ENCODE assay signal across 8 cellular contexts in the genomic region with DNA sequence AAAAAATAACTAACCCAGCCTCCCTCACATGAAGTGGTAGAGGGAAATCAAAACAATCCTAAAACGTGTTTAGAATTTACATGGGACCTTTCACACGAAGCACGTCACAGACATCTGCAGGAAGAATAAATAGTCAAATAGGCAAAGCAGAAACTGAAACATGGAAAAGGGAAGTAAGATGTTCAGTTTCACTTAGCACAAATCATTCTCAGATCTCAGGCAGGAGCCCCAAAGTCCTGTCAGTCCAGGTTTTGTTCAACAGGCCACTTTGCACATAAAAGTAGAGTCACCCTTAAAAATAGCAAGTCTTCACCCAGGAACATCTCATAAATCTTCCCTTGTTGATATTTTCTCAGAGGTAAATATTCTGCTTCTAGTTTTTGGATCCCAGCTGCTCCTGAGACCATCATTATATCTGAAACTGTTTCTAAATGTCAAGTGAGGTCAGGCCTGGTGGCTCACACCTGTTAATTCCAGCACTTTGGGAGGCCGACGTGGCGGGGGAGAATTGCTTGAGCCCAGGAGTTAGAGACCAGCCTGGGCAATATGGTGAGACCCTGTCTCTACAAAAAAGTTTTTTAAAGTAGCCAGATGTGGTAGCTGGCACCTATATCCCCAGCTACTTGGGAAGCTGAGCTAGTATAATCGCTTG. TPM values are rescaled to one million over a fixed set of nuclear protein-coding genes. Genes with fewer than 3 reads are reported as not detected.
A peak's percentile ranks its signal among the peaks of the same experiment; 100 is the strongest.
DNase-seq lines count a peak whose midpoint lies in the region; ATAC-seq lines count a peak whose summit lies in the region.

No MANE protein-coding gene starts in this region.

- peak overlapping the region; percentile 24 to 83 (median 71); a peak in 21 of 22 replicates for H3K27ac ChIP-seq in BLaER1 treated with 17β-estradiol and CSF1 and Interleukin-3, amounts not matched to agents 10 nM and 100 nM

- H3K27me3 ChIP-seq in BLaER1 treated with 17β-estradiol and CSF1 and Interleukin-3, amounts not matched to agents 10 nM and 100 nM: no peaks in the 10 kb centered on the region

- peak overlapping the region; percentile 91 to 99 (median 97) for H3K4me2 ChIP-seq in BLaER1 treated with 17β-estradiol and CSF1 and Interleukin-3, amounts not matched to agents 10 nM and 100 nM

- H3K27ac Mint-ChIP-seq in activated T-helper 2 cell treated with anti-CD3 and anti-CD28 coated beads, Interferon-gamma antibody, Interleukin-2, Interleukin-4, amounts not matched to agents 10 μg/mL and 5 μg/mL and 100 μg/mL, durations not matched to agents 14 hours and 24 hours and 36 hours: no peak overlapping the region

- peak overlapping the region; percentile 54 for H3K4me3 Mint-ChIP-seq in activated T-helper 2 cell treated with anti-CD3 and anti-CD28 coated beads, Interferon-gamma antibody, Interleukin-2, Interleukin-4, amounts not matched to agents 10 μg/mL and 5 μg/mL and 100 μg/mL, durations not matched to agents 14 hours and 24 hours and 36 hours (ENCODE audit: low read depth)

- peak overlapping the region; percentile 33 to 97 (median 88) for H3K4me3 ChIP-seq in BLaER1 treated with 17β-estradiol and CSF1 and Interleukin-3, amounts not matched to agents 10 nM and 100 nM

- H3K9me3 Mint-ChIP-seq in activated T-helper 2 cell treated with anti-CD3 and anti-CD28 coated beads, Interferon-gamma antibody, Interleukin-2, Interleukin-4, amounts not matched to agents 10 μg/mL and 5 μg/mL and 100 μg/mL, durations not matched to agents 14 hours and 24 hours and 36 hours: no peaks in the 10 kb centered on the region

- H3K4me1 Mint-ChIP-seq in activated T-helper 2 cell treated with anti-CD3 and anti-CD28 coated beads, Interferon-gamma antibody, Interleukin-2, Interleukin-4, amounts not matched to agents 10 μg/mL and 5 μg/mL and 100 μg/mL, durations not matched to agents 14 hours and 24 hours and 36 hours (ENCODE audit: low read depth): peaks cover 32% of the 10 kb centered on the region

- peak; percentile 53 for DNase-seq in GM19238 (ENCODE audit: insufficient read length, low spot score)
- DNase-seq in activated T-helper 2 cell treated with anti-CD3 and anti-CD28 coated beads, Interferon-gamma antibody, Interleukin-2, Interleukin-4, amounts not matched to agents 10 μg/mL and 5 μg/mL and 100 μg/mL, durations not matched to agents 14 hours and 24 hours and 36 hours (ENCODE audit: low spot score): no peak
- DNase-seq in left cardiac atrium: no peak
- DNase-seq in GM19240 (ENCODE audit: insufficient read length, low spot score): no peak
- DNase-seq in stimulated activated naive CD4-positive, alpha-beta T cell (lab: John Stamatoyannopoulos, UW): no peak

- no peaks in the 10 kb centered on the region for H3K27me3 Mint-ChIP-seq in activated T-helper 2 cell treated with anti-CD3 and anti-CD28 coated beads, Interferon-gamma antibody, Interleukin-2, Interleukin-4, amounts not matched to agents 10 μg/mL and 5 μg/mL and 100 μg/mL, durations not matched to agents 14 hours and 24 hours and 36 hours (ENCODE audit: low read depth)

- peaks cover 0 to 5% (median 0%) of the 10 kb centered on the region in 11 experiments; a peak in 2 of 22 replicates for H3K36me3 ChIP-seq in BLaER1 treated with 17β-estradiol and CSF1 and Interleukin-3, amounts not matched to agents 10 nM and 100 nM

- H3K9me3 ChIP-seq in BLaER1 treated with 17β-estradiol and CSF1 and Interleukin-3, amounts not matched to agents 10 nM and 100 nM (replicated peaks in 1 of 11): peaks cover 0 to 8% (median 5%) of the 10 kb centered on the region in 11 experiments; a peak in 10 of 22 replicates

- H3K36me3 Mint-ChIP-seq in activated T-helper 2 cell treated with anti-CD3 and anti-CD28 coated beads, Interferon-gamma antibody, Interleukin-2, Interleukin-4, amounts not matched to agents 10 μg/mL and 5 μg/mL and 100 μg/mL, durations not matched to agents 14 hours and 24 hours and 36 hours (ENCODE audit: low read depth): peaks cover 12% of the 10 kb centered on the region

- ATAC-seq in HG03280 (IDR thresholded peaks at IDR 0.05; ENCODE audit: unreplicated experiment) (peak; percentile 37), GM18873 (IDR thresholded peaks at IDR 0.05; ENCODE audit: low FRiP score, unreplicated experiment) (no peak), left cardiac atrium (no peak)

- peak overlapping the region; percentile 49 to 87 (median 85); a peak in 20 of 22 replicates for H3K9ac ChIP-seq in BLaER1 treated with 17β-estradiol and CSF1 and Interleukin-3, amounts not matched to agents 10 nM and 100 nM

- peaks cover 39 to 53% (median 47%) of the 10 kb centered on the region in 10 experiments for H3K4me1 ChIP-seq in BLaER1 treated with 17β-estradiol and CSF1 and Interleukin-3, amounts not matched to agents 10 nM and 100 nM

- intact Hi-C loops in activated T-helper 2 cell treated with anti-CD3 and anti-CD28 coated beads, Interferon-gamma antibody, Interleukin-2, Interleukin-4, amounts not matched to agents 10 μg/mL and 5 μg/mL and 100 μg/mL, durations not matched to agents 14 hours and 24 hours and 36 hours (cut with micrococcal nuclease): loop anchor here (10.0 kb wide), 1 partner anchor 180 kb away; a partner anchor contains a TSS
- intact Hi-C loops in left cardiac atrium (cut with DNase I): no loop called here

- H4K20me1 ChIP-seq in BLaER1 treated with 17β-estradiol and CSF1 and Interleukin-3, amounts not matched to agents 10 nM and 100 nM: peaks cover 3 to 52% (median 10%) of the 10 kb centered on the region in 11 experiments; a peak in 13 of 22 replicates

RNA-seq across cellular contexts. Expression of a gene that starts 1.9 kb away (rescaled TPM):
- 41.7 and 43.6 TPM in 2 replicates for total RNA-seq in activated T-helper 2 cell treated with anti-CD3 and anti-CD28 coated beads, Interferon-gamma antibody, Interleukin-2, Interleukin-4, amounts not matched to agents 10 μg/mL and 5 μg/mL and 100 μg/mL, durations not matched to agents 14 hours and 24 hours and 36 hours
- 10 to 100 TPM; 14.0 to 22.7 TPM for total RNA-seq in left cardiac atrium

RNA-seq across cellular contexts. Expression of a gene that starts 14.9 kb away (rescaled TPM):
- 57.5 and 63.0 TPM in 2 replicates for total RNA-seq in activated T-helper 2 cell treated with anti-CD3 and anti-CD28 coated beads, Interferon-gamma antibody, Interleukin-2, Interleukin-4, amounts not matched to agents 10 μg/mL and 5 μg/mL and 100 μg/mL, durations not matched to agents 14 hours and 24 hours and 36 hours
- 10 to 100 TPM; 51.5 to 74.9 TPM for total RNA-seq in left cardiac atrium

RNA-seq across cellular contexts. Expression of a gene that starts 56.3 kb away (rescaled TPM):
- 57.0 and 64.1 TPM in 2 replicates for total RNA-seq in activated T-helper 2 cell treated with anti-CD3 and anti-CD28 coated beads, Interferon-gamma antibody, Interleukin-2, Interleukin-4, amounts not matched to agents 10 μg/mL and 5 μg/mL and 100 μg/mL, durations not matched to agents 14 hours and 24 hours and 36 hours
- total RNA-seq in left cardiac atrium: 10 to 100 TPM; 21.3 to 35.3 TPM
